In genomic region chr1:202107321-202107761, GRCh38 we compare ENCODE assay signal across 12 cellular contexts. TPM values are rescaled to one million over a fixed set of nuclear protein-coding genes. Genes with fewer than 3 reads are reported as not detected.
DNase-seq lines count a peak whose midpoint lies in the region; ATAC-seq and TF ChIP-seq lines count a peak whose summit lies in the region.
"Had no signal": no experiment of that assay in that cellular context is flagged by ENCODE, and none has a peak within 500 bp of the region (broad histone marks: within the 10 kb centered on the region; RNA-seq: fewer than 3 reads in every experiment).

No MANE protein-coding gene starts in this region.

- H3K27ac ChIP-seq in HEK293 (ENCODE audit: extremely low read depth, low read depth, low read length) (no peak overlapping the region), left ventricle myocardium inferior (replicated peaks) (peak overlapping the region; percentile 94), prostate gland (peak overlapping the region; percentile 5 to 60)

- intact Hi-C loops in left ventricle myocardium inferior (cut with micrococcal nuclease) (no loop called here), prostate gland (cut with DNase I) (no loop called here)

- no peak overlapping the region for H3K4me3 Mint-ChIP-seq in activated CD8-positive, alpha-beta T cell treated with anti-CD3 and anti-CD28 coated beads, Interleukin-2, amount 10 ng/mL, durations not matched to agents 7 days and 5 days

- TF ChIP-seq POLR2A in prostate gland (IDR thresholded peaks at IDR 0.05): no peak

- POLR2A ChIA-PET in HEK293 (lab: Yijun Ruan, JAX): interaction anchor here (0.5 to 1.0 kb wide), 2 partner anchors 97 to 239 kb away, joined by 3 read pairs; partner anchors contain the start of gene ELF3
- POLR2A ChIA-PET in activated CD8-positive, alpha-beta T cell treated with anti-CD3 and anti-CD28 coated beads, Interleukin-2, amount 10 ng/mL, durations not matched to agents 7 days and 5 days (lab: Charles Lee): no interaction called here

- no peaks in the 10 kb centered on the region for H3K4me1 Mint-ChIP-seq in activated CD8-positive, alpha-beta T cell treated with anti-CD3 and anti-CD28 coated beads, Interleukin-2, amount 10 ng/mL, durations not matched to agents 7 days and 5 days (ENCODE audit: low read depth)

- no peaks in the 10 kb centered on the region for H3K9me3 Mint-ChIP-seq in activated CD8-positive, alpha-beta T cell treated with anti-CD3 and anti-CD28 coated beads, Interleukin-2, amount 10 ng/mL, durations not matched to agents 7 days and 5 days (ENCODE audit: insufficient read depth)

- peak; percentile 89 for DNase-seq in NCI-H774 (lab: John Stamatoyannopoulos, UW)
- DNase-seq in left ventricle myocardium inferior: peak; percentile 78
- peak; percentile 82 for DNase-seq in prostate gland (ENCODE audit: low spot score)
- no peak for DNase-seq in stimulated activated CD4-positive, alpha-beta T cell treated with anti-CD3 and anti-CD28 coated beads, Interleukin-1b, Interleukin-23, amount 100 ng/mL, for 48 hours
- DNase-seq in activated CD8-positive, alpha-beta T cell treated with anti-CD3 and anti-CD28 coated beads, Interleukin-2, amount 10 ng/mL, durations not matched to agents 7 days and 5 days: no peak
- no peak for DNase-seq in HAP-1 (ENCODE audit: low spot score in 2 of 2)
- DNase-seq: EL, MG63, T-helper 9 cell had no signal

- H3K36me3 Mint-ChIP-seq in activated CD8-positive, alpha-beta T cell treated with anti-CD3 and anti-CD28 coated beads, Interleukin-2, amount 10 ng/mL, durations not matched to agents 7 days and 5 days (ENCODE audit: low read depth): no peaks in the 10 kb centered on the region

- H3K27ac Mint-ChIP-seq in activated CD8-positive, alpha-beta T cell treated with anti-CD3 and anti-CD28 coated beads, Interleukin-2, amount 10 ng/mL, durations not matched to agents 7 days and 5 days: no peak overlapping the region

- CTCF ChIA-PET in HEK293 (lab: Yijun Ruan, JAX): interaction anchor here (1.0 to 2.9 kb wide), 5 partner anchors 10 to 108 kb away, joined by 3 to 15 read pairs (median 5); no protein-coding TSS in a partner anchor
- CTCF ChIA-PET in activated CD8-positive, alpha-beta T cell treated with anti-CD3 and anti-CD28 coated beads, Interleukin-2, amount 10 ng/mL, durations not matched to agents 7 days and 5 days (lab: Charles Lee): interaction anchor here (0.7 kb wide), 1 partner anchor 211 kb away, joined by 6 read pairs; no protein-coding TSS in a partner anchor

- H3K27me3 ChIP-seq in left ventricle myocardium inferior (ENCODE audit: low read depth) (no peaks in the 10 kb centered on the region), prostate gland (replicated peaks; ENCODE audit: insufficient read depth) (no peaks in the 10 kb centered on the region), HAP-1 (ENCODE audit: low read depth) (no peaks in the 10 kb centered on the region)
- H3K27me3 ChIP-seq: MG63 had no signal

- no peak overlapping the region for H3K4me3 ChIP-seq in HEK293 (ENCODE audit: low read depth, low read length)
- H3K4me3 ChIP-seq in left ventricle myocardium inferior: no peak overlapping the region
- H3K4me3 ChIP-seq in prostate gland: no peak overlapping the region
- H3K4me3 ChIP-seq in HAP-1: no peak overlapping the region
- H3K4me3 ChIP-seq: MG63 had no signal

- peaks cover 2% of the 10 kb centered on the region for H3K27me3 Mint-ChIP-seq in activated CD8-positive, alpha-beta T cell treated with anti-CD3 and anti-CD28 coated beads, Interleukin-2, amount 10 ng/mL, durations not matched to agents 7 days and 5 days (ENCODE audit: low read depth)

- in situ Hi-C loops in HAP-1 (cut with MboI; ENCODE audit: low sequenced_read_pairs): no loop called here

- no peak for ATAC-seq in HG03045 (IDR thresholded peaks at IDR 0.05; ENCODE audit: unreplicated experiment)
- no peak for ATAC-seq in activated CD8-positive, alpha-beta T cell treated with anti-CD3 and anti-CD28 coated beads, Interleukin-2, amount 10 ng/mL, durations not matched to agents 7 days and 5 days

- 67% methylated on average over 5 of the region's 5 CpGs for WGBS in prostate gland

- H3K4me1 ChIP-seq in HEK293 (ENCODE audit: control insufficient read depth, insufficient read depth, low read length) (peaks cover 9% of the 10 kb centered on the region), left ventricle myocardium inferior (peaks cover 41% of the 10 kb centered on the region), prostate gland (replicated peaks) (peaks cover 6% of the 10 kb centered on the region), HAP-1 (peaks cover 7% of the 10 kb centered on the region)

- TF ChIP-seq CTCF in HEK293 (tag by site-specific recombination; IDR thresholded peaks at IDR 0.05) (no peak), left ventricle myocardium inferior (IDR thresholded peaks at IDR 0.05; ENCODE audit: borderline replicate concordance) (no peak), prostate gland (IDR thresholded peaks at IDR 0.05) (no peak)

- no peaks in the 10 kb centered on the region for H3K36me3 ChIP-seq in HEK293 (ENCODE audit: control insufficient read depth in 2 of 2, insufficient read depth in 1 of 2, low read length in 2 of 2)
- no peaks in the 10 kb centered on the region for H3K36me3 ChIP-seq in left ventricle myocardium inferior
- no peaks in the 10 kb centered on the region for H3K36me3 ChIP-seq in prostate gland
- H3K36me3 ChIP-seq in HAP-1 (replicated peaks): no peaks in the 10 kb centered on the region
- H3K36me3 ChIP-seq: MG63 had no signal

- no peaks in the 10 kb centered on the region for H3K9me3 ChIP-seq in HEK293 (ENCODE audit: control insufficient read depth, insufficient read depth, low read depth, low read length)
- no peaks in the 10 kb centered on the region for H3K9me3 ChIP-seq in left ventricle myocardium inferior (replicated peaks)
- no peaks in the 10 kb centered on the region for H3K9me3 ChIP-seq in prostate gland
- no peaks in the 10 kb centered on the region for H3K9me3 ChIP-seq in HAP-1
- H3K9me3 ChIP-seq: MG63 had no signal

TF ChIP-seq in HEK293, 187 proteins besides CTCF, POLR2A, EP300 and RAD21 (continues in another document):
- TF ChIP-seq ZNF202 (tag by site-specific recombination; IDR thresholded peaks at IDR 0.05; ENCODE audit: borderline replicate concordance) (no peak), ZIC2 (tag by site-specific recombination; IDR thresholded peaks at IDR 0.05) (peak; percentile 93), ZBTB8A (tag by site-specific recombination; IDR thresholded peaks at IDR 0.05) (no peak), ZNF24 (tag by site-specific recombination; IDR thresholded peaks at IDR 0.05) (no peak), HIC1 (tag by site-specific recombination; IDR thresholded peaks at IDR 0.05) (no peak), GLI2 (tag by site-specific recombination; IDR thresholded peaks at IDR 0.05; ENCODE audit: borderline replicate concordance, low read depth) (no peak), EGR2 (tag by site-specific recombination; IDR thresholded peaks at IDR 0.05; ENCODE audit: low read depth) (peak; percentile 52; the same call in 1 of the 2 replicates), ZNF571 (tag by site-specific recombination; IDR thresholded peaks at IDR 0.05) (no peak), GLIS2 (tag by site-specific recombination; IDR thresholded peaks at IDR 0.05) (0 out of 2 replicates have a peak, but pooled peaks have one; percentile 13), ZNF544 (tag by site-specific recombination; IDR thresholded peaks at IDR 0.05) (no peak), ZNF629 (tag by site-specific recombination; IDR thresholded peaks at IDR 0.05) (no peak), ZNF335 (tag by site-specific recombination; conservative IDR thresholded peaks at IDR 0.05) (0 out of 2 replicates have a peak, but pooled peaks have one; percentile 4), ZFP69B (tag by site-specific recombination; IDR thresholded peaks at IDR 0.05) (no peak)
- TF ChIP-seq, protein P1, sequence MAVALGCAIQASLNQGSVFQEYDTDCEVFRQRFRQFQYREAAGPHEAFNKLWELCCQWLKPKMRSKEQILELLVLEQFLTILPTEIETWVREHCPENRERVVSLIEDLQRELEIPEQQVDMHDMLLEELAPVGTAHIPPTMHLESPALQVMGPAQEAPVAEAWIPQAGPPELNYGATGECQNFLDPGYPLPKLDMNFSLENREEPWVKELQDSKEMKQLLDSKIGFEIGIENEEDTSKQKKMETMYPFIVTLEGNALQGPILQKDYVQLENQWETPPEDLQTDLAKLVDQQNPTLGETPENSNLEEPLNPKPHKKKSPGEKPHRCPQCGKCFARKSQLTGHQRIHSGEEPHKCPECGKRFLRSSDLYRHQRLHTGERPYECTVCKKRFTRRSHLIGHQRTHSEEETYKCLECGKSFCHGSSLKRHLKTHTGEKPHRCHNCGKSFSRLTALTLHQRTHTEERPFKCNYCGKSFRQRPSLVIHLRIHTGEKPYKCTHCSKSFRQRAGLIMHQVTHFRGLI (tag by site-specific recombination; IDR thresholded peaks at IDR 0.05): no peak

RNA-seq across cellular contexts. Expression of gene GPR37L1, which starts 15.4 kb away (rescaled TPM):
- 0.05 TPM for total RNA-seq in left ventricle myocardium inferior
- under 1 TPM; 0.09 to 0.28 TPM for total RNA-seq in prostate gland
- total RNA-seq in activated CD8-positive, alpha-beta T cell treated with anti-CD3 and anti-CD28 coated beads, Interleukin-2, amount 10 ng/mL, durations not matched to agents 7 days and 5 days: not detected
- total RNA-seq: dermis microvascular lymphatic vessel endothelial cell had no signal

RNA-seq across cellular contexts. Expression of gene ARL8A, which starts 37.2 kb away (rescaled TPM):
- 64.7 TPM for total RNA-seq in left ventricle myocardium inferior
- 100 to 1,000 TPM in 1 of 2 donors, 10 to 100 TPM in 1; 39.9 to 102 TPM for total RNA-seq in prostate gland
- total RNA-seq in activated CD8-positive, alpha-beta T cell treated with anti-CD3 and anti-CD28 coated beads, Interleukin-2, amount 10 ng/mL, durations not matched to agents 7 days and 5 days: 10 to 100 TPM; 39.7 to 42.0 TPM

RNA-seq across cellular contexts. Expression of gene PTPN7, which starts 53.1 kb away (rescaled TPM):
- 0.44 TPM for total RNA-seq in left ventricle myocardium inferior
- 10 to 100 TPM in 1 of 2 donors, under 1 TPM in 1; 0.73 to 61.8 TPM for total RNA-seq in prostate gland
- 100 to 1,000 TPM; 242 to 255 TPM for total RNA-seq in activated CD8-positive, alpha-beta T cell treated with anti-CD3 and anti-CD28 coated beads, Interleukin-2, amount 10 ng/mL, durations not matched to agents 7 days and 5 days

Comparison
In these comparisons a context has a peak if more than half of its experiments do, and no peak if none do; other contexts are left out.
1. DNase-seq: peak in NCI-H774 (single experiment), left ventricle myocardium inferior (single experiment) and prostate gland (single experiment); none in stimulated activated CD4-positive, alpha-beta T cell treated with anti-CD3 and anti-CD28 coated beads, Interleukin-1b, Interleukin-23, amount 100 ng/mL, for 48 hours (single experiment), activated CD8-positive, alpha-beta T cell treated with anti-CD3 and anti-CD28 coated beads, Interleukin-2, amount 10 ng/mL, durations not matched to agents 7 days and 5 days (single experiment) and HAP-1 (0 of 2).